21 cellular contexts compared by ENCODE assay signal in genomic region chr5:162377895-162378294, GRCh38.
DNase-seq lines count a peak whose midpoint lies in the region; ATAC-seq, FAIRE-seq and TF ChIP-seq lines count a peak whose summit lies in the region.
"Had no signal": no experiment of that assay in that cellular context is flagged by ENCODE, and none has a peak within 500 bp of the region (broad histone marks: within the 10 kb centered on the region; RNA-seq: fewer than 3 reads in every experiment).

No MANE protein-coding gene starts in this region.

- intact Hi-C loops in HepG2 (cut with micrococcal nuclease; ENCODE audit: unreplicated experiment) (no loop called here), right lobe of liver (cut with DNase I) (no loop called here), K562 (cut with micrococcal nuclease) (no loop called here)

- no peak for ATAC-seq in HepG2
- no peak for ATAC-seq in right lobe of liver
- no peak for ATAC-seq in K562
- ATAC-seq: CD8-positive, alpha-beta T cell had no signal

- H4K20me1 ChIP-seq in HepG2 (ENCODE audit: insufficient read depth, low read length), result no peaks in the 10 kb centered on the region
- H4K20me1 ChIP-seq in K562 (replicated peaks; ENCODE audit: control insufficient read depth, insufficient read depth, low read length), result no peaks in the 10 kb centered on the region
- no peaks in the 10 kb centered on the region for H4K20me1 ChIP-seq in osteoblast (ENCODE audit: insufficient read depth, low read length)
- H4K20me1 ChIP-seq: BLaER1 treated with 17β-estradiol and CSF1 and Interleukin-3, amounts not matched to agents 10 nM and 100 nM had no signal

- no peak for DNase-seq in HepG2 (ENCODE audit: low spot score)
- DNase-seq in right lobe of liver, result no peak
- DNase-seq in K562 (ENCODE audit: extremely low read depth in 1 of 4, low spot score in 3 of 4), result no peak
- peak; percentile 18 for DNase-seq in osteoblast (ENCODE audit: insufficient read length, low spot score, missing footprints)
- DNase-seq in AML-193 (lab: John Stamatoyannopoulos, UW), result no peak
- DNase-seq in activated CD8-positive, alpha-beta memory T cell treated with anti-CD3 and anti-CD28 coated beads for 24 hours, result no peak
- DNase-seq: 8988T; ACHN; Caco-2; Calu3; CD4-positive, alpha-beta T cell; CD8-positive, alpha-beta T cell; DMS79 treated with DMSO at 0.1 percent for 48 hours; GF-D8 had no signal

- no peak for TF ChIP-seq POLR2A in HepG2 (IDR thresholded peaks at IDR 0.05; ENCODE audit: insufficient read depth in 1 of 2, low read depth in 2 of 2, low read length in 2 of 2)
- no peak for TF ChIP-seq POLR2A in right lobe of liver (IDR thresholded peaks at IDR 0.05)
- TF ChIP-seq POLR2A in K562 (conservative IDR thresholded peaks at IDR 0.05), result no peak

- 0% methylated on average over 1 of the region's 1 CpG for WGBS in HepG2 (ENCODE audit: low lambda C conversion rate)
- WGBS in right lobe of liver (ENCODE audit: insufficient coverage, low coverage, low lambda C conversion rate, missing lambda C conversion rate), result 6% methylated on average over 1 of the region's 1 CpG
- 0% methylated on average over 1 of the region's 1 CpG for WGBS in K562 (ENCODE audit: insufficient coverage, low coverage, missing lambda C conversion rate)

- no TSS peak for BruUV-seq in HepG2 (replicated peaks; lab: Mats Ljungman, UMichigan)
- no TSS peak for BruUV-seq in K562 (replicated peaks; lab: Mats Ljungman, UMichigan)

- H3K36me3 ChIP-seq in HepG2 (replicated peaks in 1 of 2; ENCODE audit: control insufficient read depth in 1 of 2, insufficient read depth in 2 of 2, low read length in 2 of 2) (no peaks in the 10 kb centered on the region), right lobe of liver (no peaks in the 10 kb centered on the region), K562 (ENCODE audit: control insufficient read depth, insufficient read depth, low read length) (no peaks in the 10 kb centered on the region), osteoblast (ENCODE audit: insufficient read depth, low read length) (no peaks in the 10 kb centered on the region)
- H3K36me3 ChIP-seq: BLaER1 treated with 17β-estradiol and CSF1 and Interleukin-3, amounts not matched to agents 10 nM and 100 nM had no signal

- no peak overlapping the region for H3K4me2 ChIP-seq in HepG2 (ENCODE audit: low read depth, low read length)
- H3K4me2 ChIP-seq in K562 (ENCODE audit: insufficient read depth, low read length), result no peak overlapping the region
- H3K4me2 ChIP-seq in osteoblast (ENCODE audit: insufficient read depth, low read length), result no peak overlapping the region
- H3K4me2 ChIP-seq: BLaER1 treated with 17β-estradiol and CSF1 and Interleukin-3, amounts not matched to agents 10 nM and 100 nM had no signal

- TF ChIP-seq CTCF in HepG2 (CRISPR knock-in tag; IDR thresholded peaks at IDR 0.05), result no peak
- no peak for TF ChIP-seq CTCF in right lobe of liver (IDR thresholded peaks at IDR 0.05)
- TF ChIP-seq CTCF in K562 (IDR thresholded peaks at IDR 0.05 in 2 of 3, conservative IDR thresholded peaks at IDR 0.05 in 1 of 3; ENCODE audit: insufficient read depth in 2 of 3, low read depth in 1 of 3, low read length in 3 of 3), result no peak
- TF ChIP-seq CTCF in osteoblast (IDR thresholded peaks at IDR 0.05; ENCODE audit: extremely low read depth, low read depth, low read length), result no peak

- CTCF ChIA-PET in HepG2 (lab: Yijun Ruan, JAX; ENCODE audit: low intra/inter-chr PET ratio, low total read pairs), result no interaction called here
- CTCF ChIA-PET in K562 (lab: Yijun Ruan, JAX; ENCODE audit: low intra/inter-chr PET ratio), result no interaction called here

- H3K27me3 ChIP-seq in HepG2 (ENCODE audit: control insufficient read depth in 1 of 2, insufficient read depth in 2 of 2, low read length in 2 of 2) (no peaks in the 10 kb centered on the region), right lobe of liver (no peaks in the 10 kb centered on the region), K562 (ENCODE audit: control insufficient read depth in 2 of 2, insufficient read depth in 2 of 2, low read length in 2 of 2) (no peaks in the 10 kb centered on the region), osteoblast (ENCODE audit: insufficient read depth, low read length) (no peaks in the 10 kb centered on the region)
- H3K27me3 ChIP-seq: BLaER1 treated with 17β-estradiol and CSF1 and Interleukin-3, amounts not matched to agents 10 nM and 100 nM had no signal

- FAIRE-seq in HepG2 (lab: Jason Lieb, UNC) (no peak), K562 (lab: Jason Lieb, UNC) (no peak)
- FAIRE-seq: A204.1, D721Med, G401.6, GM12891, GM19239 had no signal

- H3K27ac ChIP-seq in HepG2 (ENCODE audit: extremely low read length, insufficient read depth, low read length) (no peak overlapping the region), right lobe of liver (no peak overlapping the region), K562 (ENCODE audit: extremely low read depth, low read depth, low read length) (no peak overlapping the region), osteoblast (ENCODE audit: low read depth, low read length) (no peak overlapping the region)
- H3K27ac ChIP-seq: BLaER1 treated with 17β-estradiol and CSF1 and Interleukin-3, amounts not matched to agents 10 nM and 100 nM; C4-2B had no signal

- no peaks in the 10 kb centered on the region for H3K9me1 ChIP-seq in K562 (ENCODE audit: control insufficient read depth, insufficient read depth, low read length)

- no peak for TF ChIP-seq EP300 in HepG2 (IDR thresholded peaks at IDR 0.05; ENCODE audit: low read depth in 2 of 2, low read length in 2 of 2)
- TF ChIP-seq EP300 in HepG2 (CRISPR knock-in tag; IDR thresholded peaks at IDR 0.05; ENCODE audit: borderline replicate concordance), result no peak
- no peak for TF ChIP-seq EP300 in K562 (IDR thresholded peaks at IDR 0.05; ENCODE audit: low read length)

- in situ Hi-C loops in HepG2 (cut with HindIII; ENCODE audit: extremely low pct_ligation_motif_present, low pct_unique_long_range_greater_than_20kb), result no loop called here
- in situ Hi-C loops in K562 (cut with MboI), result no loop called here

- peaks cover 82% of the 10 kb centered on the region for H3K9me3 ChIP-seq in HepG2 (ENCODE audit: low read length)
- no peaks in the 10 kb centered on the region for H3K9me3 ChIP-seq in right lobe of liver
- H3K9me3 ChIP-seq in K562 (replicated peaks; ENCODE audit: control insufficient read depth, insufficient read depth, low read depth, low read length), result no peaks in the 10 kb centered on the region
- no peaks in the 10 kb centered on the region for H3K9me3 ChIP-seq in osteoblast (ENCODE audit: low read depth, low read length)
- H3K9me3 ChIP-seq: BLaER1 treated with 17β-estradiol and CSF1 and Interleukin-3, amounts not matched to agents 10 nM and 100 nM; Caco-2 had no signal

- no peaks in the 10 kb centered on the region for H3K79me2 ChIP-seq in HepG2 (ENCODE audit: insufficient read depth, low read length)
- no peaks in the 10 kb centered on the region for H3K79me2 ChIP-seq in K562 (ENCODE audit: control insufficient read depth, insufficient read depth, low read length)
- no peaks in the 10 kb centered on the region for H3K79me2 ChIP-seq in osteoblast (ENCODE audit: insufficient read depth, low read length)

- no peak overlapping the region for H3K9ac ChIP-seq in HepG2 (ENCODE audit: insufficient read depth, low read depth, low read length)
- H3K9ac ChIP-seq in K562 (ENCODE audit: insufficient read depth in 1 of 2, low read depth in 2 of 2, low read length in 2 of 2), result no peak overlapping the region
- H3K9ac ChIP-seq: BLaER1 treated with 17β-estradiol and CSF1 and Interleukin-3, amounts not matched to agents 10 nM and 100 nM had no signal

- H3K4me1 ChIP-seq in HepG2 (ENCODE audit: insufficient read depth, low read length), result no peaks in the 10 kb centered on the region
- H3K4me1 ChIP-seq in right lobe of liver, result no peaks in the 10 kb centered on the region
- no peaks in the 10 kb centered on the region for H3K4me1 ChIP-seq in K562 (replicated peaks in 1 of 2; ENCODE audit: control insufficient read depth in 2 of 2, insufficient read depth in 2 of 2, low read length in 2 of 2)
- no peaks in the 10 kb centered on the region for H3K4me1 ChIP-seq in osteoblast (ENCODE audit: insufficient read depth, low read length)
- H3K4me1 ChIP-seq: BLaER1 treated with 17β-estradiol and CSF1 and Interleukin-3, amounts not matched to agents 10 nM and 100 nM; Caco-2 had no signal

- no peak for TF ChIP-seq RAD21 in HepG2 (CRISPR knock-in tag; IDR thresholded peaks at IDR 0.05)
- TF ChIP-seq RAD21 in K562 (CRISPR knock-in tag; conservative IDR thresholded peaks at IDR 0.05 in 1 of 2, IDR thresholded peaks at IDR 0.05 in 1 of 2), result no peak

- H2AFZ ChIP-seq in HepG2 (ENCODE audit: low read length) (no peak overlapping the region), K562 (ENCODE audit: low read depth, low read length) (no peak overlapping the region), osteoblast (ENCODE audit: low read length) (no peak overlapping the region)

- POLR2A ChIA-PET in HepG2 (lab: Yijun Ruan, JAX), result no interaction called here
- POLR2A ChIA-PET in K562 (lab: Yijun Ruan, JAX), result no interaction called here

- no peak overlapping the region for H3K4me3 ChIP-seq in HepG2 (replicated peaks in 1 of 3; ENCODE audit: insufficient read depth in 1 of 3, low read depth in 2 of 3, low read length in 3 of 3)
- no peak overlapping the region for H3K4me3 ChIP-seq in right lobe of liver
- H3K4me3 ChIP-seq in K562, result no peak overlapping the region
- no peak overlapping the region for H3K4me3 ChIP-seq in osteoblast (ENCODE audit: insufficient read depth, low read length)
- H3K4me3 ChIP-seq: BLaER1 treated with 17β-estradiol and CSF1 and Interleukin-3, amounts not matched to agents 10 nM and 100 nM had no signal

TF ChIP-seq in HepG2, 621 proteins besides CTCF, POLR2A, EP300 and RAD21:
- peak; percentile 60; the same call in 1 of the 2 replicates for TF ChIP-seq CEBPB (IDR thresholded peaks at IDR 0.05; ENCODE audit: borderline replicate concordance, low read depth, low read length)
- TF ChIP-seq HDAC1 (CRISPR knock-in tag; IDR thresholded peaks at IDR 0.05), result no peak
- TF ChIP-seq ATF7 (IDR thresholded peaks at IDR 0.05), result peak; percentile 34; the same call in 1 of the 2 replicates
- no peak for TF ChIP-seq ATF7 (CRISPR knock-in tag; IDR thresholded peaks at IDR 0.05)

TF ChIP-seq in K562, 482 proteins besides CTCF, POLR2A, EP300 and RAD21 (continues in another document):
- TF ChIP-seq ATF3 (IDR thresholded peaks at IDR 0.05) (0 out of 2 replicates have a peak, but pooled peaks have one; percentile 8), ATF3 (CRISPR knock-in tag; conservative IDR thresholded peaks at IDR 0.05) (no peak), EP400 (IDR thresholded peaks at IDR 0.05) (no peak), CEBPG (CRISPR knock-in tag; IDR thresholded peaks at IDR 0.05) (no peak), CEBPG (tag; conservative IDR thresholded peaks at IDR 0.05 in 1 of 2, IDR thresholded peaks at IDR 0.05 in 1 of 2) (peak in 1 of 2 experiments; percentile 71; a peak in 2 of 4 replicates)

Comparison
In these comparisons a context has a peak if more than half of its experiments do, and no peak if none do; other contexts are left out.
1. Of the 241 proteins assayed by ChIP-seq in both HepG2 and K562: peak only in HepG2: CEBPB; only in K562: none; in both: none; in neither: 237; mixed calls (peak in some experiments, not most) for 3.